Comparison of ENCODE assay signal across 1 cellular context in genomic region chr1:88519156-88519555, GRCh38.
TF ChIP-seq lines count a peak whose summit lies in the region.

No MANE protein-coding gene starts in this region.

TF ChIP-seq in IMR-90, 13 proteins besides CTCF, POLR2A, EP300 and RAD21 (continued from another document):
- TF ChIP-seq MXI1 (IDR thresholded peaks at IDR 0.05; ENCODE audit: borderline replicate concordance, low read depth, low read length) = no peak
- no peak for TF ChIP-seq RFX5 (IDR thresholded peaks at IDR 0.05; ENCODE audit: low read depth, low read length)
TF ChIP-seq in IMR-90: peak in this region for 0.
